9 cellular contexts compared by ENCODE assay signal in the genomic region with DNA sequence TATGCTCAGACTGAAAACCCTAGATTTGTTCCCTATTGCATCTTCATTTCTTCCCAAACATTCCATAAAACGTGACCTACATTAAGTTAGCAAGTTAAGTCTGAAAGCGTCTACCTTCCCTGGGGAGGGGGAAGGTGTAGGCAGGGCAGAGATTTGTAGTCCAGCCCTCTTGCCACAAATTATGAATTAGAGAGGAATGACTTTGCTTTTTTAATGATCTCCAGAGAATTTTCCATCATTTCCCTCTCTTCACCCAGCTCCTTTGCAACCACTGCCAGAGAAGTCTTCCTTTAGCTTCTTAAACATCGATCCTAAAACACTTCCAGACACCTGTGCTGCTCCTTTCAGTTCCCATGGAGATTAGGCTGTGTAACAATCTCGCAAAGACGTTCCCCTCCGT. TPM values are rescaled to one million over a fixed set of nuclear protein-coding genes. Genes with fewer than 3 reads are reported as not detected.
A peak's percentile ranks its signal among the peaks of the same experiment; 100 is the strongest.
DNase-seq lines count a peak whose midpoint lies in the region; ATAC-seq and TF ChIP-seq lines count a peak whose summit lies in the region.
"Had no signal": no experiment of that assay in that cellular context is flagged by ENCODE, and none has a peak within 500 bp of the region (broad histone marks: within the 10 kb centered on the region; RNA-seq: fewer than 3 reads in every experiment).

No MANE protein-coding gene starts in this region.

- intact Hi-C loops in PC-9 (cut with micrococcal nuclease; ENCODE audit: unreplicated experiment) = no loop called here

- H3K9ac ChIP-seq in ES-I3 (ENCODE audit: low read depth, low read length) (peak overlapping the region; percentile 89; the same call in 1 of the 2 replicates), trophoblast cell (ENCODE audit: low read length) (no peak overlapping the region)

- H2BK5ac ChIP-seq in trophoblast cell (ENCODE audit: low read depth, low read length, poor library complexity) = no peak overlapping the region

- no peak overlapping the region for H2BK12ac ChIP-seq in trophoblast cell (ENCODE audit: low read length)

- H3K79me1 ChIP-seq in trophoblast cell (ENCODE audit: low read length) = peaks cover 16% of the 10 kb centered on the region

- no peak overlapping the region for H2AK5ac ChIP-seq in trophoblast cell (ENCODE audit: low read length)

- peaks cover 22% of the 10 kb centered on the region for H4K20me1 ChIP-seq in PC-9 (ENCODE audit: insufficient read depth)

- TF ChIP-seq CTCF in PC-9 (conservative IDR thresholded peaks at IDR 0.05) = no peak
- TF ChIP-seq CTCF in epithelial cell of proximal tubule (conservative IDR thresholded peaks at IDR 0.05; ENCODE audit: low read depth, low read length) = no peak
- TF ChIP-seq CTCF in GM20000 (IDR thresholded peaks at IDR 0.05; ENCODE audit: extremely low read depth, missing control alignments) = no peak

- no peaks in the 10 kb centered on the region for H3K27me3 ChIP-seq in PC-9 (ENCODE audit: insufficient read depth, low read depth)
- no peaks in the 10 kb centered on the region for H3K27me3 ChIP-seq in trophoblast cell (ENCODE audit: insufficient read depth, low read length)

- H3K4me1 ChIP-seq in ES-I3 (ENCODE audit: insufficient read depth, low read length) = no peaks in the 10 kb centered on the region; the same call in 1 of the 2 replicates
- peaks cover 27% of the 10 kb centered on the region for H3K4me1 ChIP-seq in PC-9 (replicated peaks; ENCODE audit: insufficient read depth)
- H3K4me1 ChIP-seq in trophoblast cell (ENCODE audit: control insufficient read depth in 1 of 2, insufficient read depth in 2 of 2, low read length in 2 of 2) = peaks cover 8 to 16% of the 10 kb centered on the region in 2 experiments

- no peak overlapping the region for H2AFZ ChIP-seq in PC-9
- H2AFZ ChIP-seq in trophoblast cell (ENCODE audit: insufficient read depth, low read length, poor library complexity) = no peak overlapping the region

- H3K79me2 ChIP-seq in PC-9 (ENCODE audit: low read depth) (peaks cover 49% of the 10 kb centered on the region), trophoblast cell (ENCODE audit: control insufficient read depth, insufficient read depth, low read length, poor library complexity) (peaks cover 15% of the 10 kb centered on the region)

- H3K9me3 ChIP-seq in ES-I3 (ENCODE audit: control insufficient read depth, insufficient read depth, low read length) (no peaks in the 10 kb centered on the region), PC-9 (ENCODE audit: insufficient read depth, low read depth) (no peaks in the 10 kb centered on the region), trophoblast cell (ENCODE audit: insufficient read depth, low read depth, low read length) (no peaks in the 10 kb centered on the region)

- no peak for DNase-seq in PC-9
- no peak for DNase-seq in epithelial cell of proximal tubule (ENCODE audit: low read depth)
- no peak for DNase-seq in trophoblast cell
- DNase-seq in NK-92 (lab: John Stamatoyannopoulos, UW; ENCODE audit: unreplicated experiment) = no peak
- no peak for DNase-seq in GM20000 (ENCODE audit: low spot score)
- no peak for DNase-seq in glomerular visceral epithelial cell (ENCODE audit: extremely low spot score)
- DNase-seq: stimulated activated CD4-positive, alpha-beta T cell treated with anti-CD3 and anti-CD28 coated beads, Interleukin-4, amount 100 ng/mL, for 4 hours had no signal

- H4K91ac ChIP-seq in trophoblast cell (ENCODE audit: low read depth, low read length) = no peak overlapping the region

- H3K4me2 ChIP-seq in PC-9 (peak overlapping the region; percentile 82), trophoblast cell (ENCODE audit: low read length) (peak overlapping the region; percentile 56)

- no peak overlapping the region for H4K8ac ChIP-seq in trophoblast cell (ENCODE audit: low read depth, low read length)

- H2BK120ac ChIP-seq in trophoblast cell (ENCODE audit: insufficient read depth, low read length, poor library complexity) = no peak overlapping the region

- CTCF ChIA-PET in PC-9 (lab: Charles Lee) = no interaction called here

- peak overlapping the region; percentile 24 for H3K4ac ChIP-seq in trophoblast cell (ENCODE audit: low read depth, low read length)

- no peak overlapping the region for H4K12ac ChIP-seq in trophoblast cell (ENCODE audit: low read depth, low read length)

- no TSS peak for BruUV-seq in PC-9 (replicated peaks; lab: Mats Ljungman, UMichigan)

- H3F3A ChIP-seq in PC-9 (ENCODE audit: insufficient read depth, low read depth) = no peaks in the 10 kb centered on the region

- no CpG with 5 or more reads among the region's 6 CpGs for WGBS in trophoblast cell (ENCODE audit: extremely low coverage, insufficient coverage, insufficient read length)

- H3K9me2 ChIP-seq in PC-9 (ENCODE audit: insufficient read depth) = no peaks in the 10 kb centered on the region

- no peak overlapping the region for H3K18ac ChIP-seq in trophoblast cell (ENCODE audit: low read length)

- POLR2A ChIA-PET in PC-9 (lab: Charles Lee; ENCODE audit: unreplicated experiment) = no interaction called here

- H3K27ac ChIP-seq in PC-9 (no peak overlapping the region), trophoblast cell (ENCODE audit: low read depth, low read length) (no peak overlapping the region)

- peak overlapping the region; percentile 94 for H3K4me3 ChIP-seq in PC-9
- H3K4me3 ChIP-seq in epithelial cell of proximal tubule (ENCODE audit: low read depth, low read length) = peak overlapping the region; percentile 84
- no peak overlapping the region for H3K4me3 ChIP-seq in trophoblast cell (ENCODE audit: low read depth, low read length)

- no peak overlapping the region for H3K23ac ChIP-seq in trophoblast cell (ENCODE audit: low read length)

- H3K36me3 ChIP-seq in ES-I3 (ENCODE audit: insufficient read depth, low read length) (peaks cover 10% of the 10 kb centered on the region; the same call in 1 of the 2 replicates), PC-9 (ENCODE audit: low read depth) (peaks cover 21% of the 10 kb centered on the region), trophoblast cell (ENCODE audit: control insufficient read depth in 1 of 2, insufficient read depth in 2 of 2, low read length in 2 of 2) (peaks cover 9 to 14% of the 10 kb centered on the region in 2 experiments)

- no peak overlapping the region for H3K14ac ChIP-seq in trophoblast cell (ENCODE audit: low read length)

- no peak for ATAC-seq in HG02571 (IDR thresholded peaks at IDR 0.05; ENCODE audit: unreplicated experiment)

RNA-seq across cellular contexts. Expression of gene C2orf76, which starts 1.2 kb away (rescaled TPM):
- total RNA-seq in PC-9 (2021) (11.5 and 12.7 TPM in 2 replicates), epithelial cell of proximal tubule (5.4 and 9.3 TPM in 2 replicates)
- 10.2 and 11.7 TPM in 2 replicates for polyA plus RNA-seq in trophoblast cell (2013)

RNA-seq across cellular contexts. Expression of gene DBI, which starts 1.3 kb away (rescaled TPM):
- total RNA-seq in PC-9 (2021) (128 and 265 TPM in 2 replicates), epithelial cell of proximal tubule (134 and 238 TPM in 2 replicates)
- 709 and 755 TPM in 2 replicates for polyA plus RNA-seq in trophoblast cell (2013)
